ENCODE assay signal across 9 cellular contexts in the genomic region with DNA sequence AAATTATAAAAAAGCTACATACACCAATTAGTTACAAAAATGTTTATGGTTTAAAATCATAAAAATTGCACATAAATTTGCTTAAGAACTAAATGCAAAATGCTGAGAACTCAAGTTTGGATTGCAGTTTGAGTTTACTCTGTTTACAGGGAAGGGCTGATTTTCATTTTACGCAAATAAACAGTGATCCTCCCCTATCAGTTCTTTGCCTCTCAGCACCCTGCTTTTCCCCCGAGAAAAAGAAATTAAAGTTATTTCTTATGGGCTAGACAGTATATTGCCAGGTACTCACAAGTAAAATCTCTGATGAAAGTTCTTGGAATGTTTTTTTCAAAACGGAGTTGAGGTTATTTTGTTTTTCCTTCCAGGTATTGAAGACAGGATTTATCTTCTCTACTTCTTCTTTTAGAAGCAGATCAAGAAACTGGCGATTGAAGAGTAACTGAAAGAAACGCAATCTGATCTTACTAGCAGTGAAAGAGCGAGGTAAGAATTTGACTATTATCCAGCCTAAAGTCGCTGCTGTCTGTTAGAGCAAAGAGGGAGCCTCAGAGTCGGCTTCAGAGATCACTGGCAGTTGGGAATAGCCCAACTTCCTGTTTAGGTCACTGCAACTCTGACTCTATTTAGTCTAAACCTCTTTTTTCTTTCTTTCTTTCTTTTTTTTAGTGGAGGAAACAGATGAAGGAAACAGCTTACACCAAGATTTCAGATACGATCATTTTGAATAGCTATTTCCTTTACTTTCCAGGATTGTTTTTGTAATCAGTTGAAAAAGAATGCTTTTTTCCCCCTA. TPM values are rescaled to one million over a fixed set of nuclear protein-coding genes. Genes with fewer than 3 reads are reported as not detected.
DNase-seq lines count a peak whose midpoint lies in the region; ATAC-seq, FAIRE-seq and TF ChIP-seq lines count a peak whose summit lies in the region.
"Had no signal": no experiment of that assay in that cellular context is flagged by ENCODE, and none has a peak within 500 bp of the region (broad histone marks: within the 10 kb centered on the region; RNA-seq: fewer than 3 reads in every experiment).

TSS of gene TFPI (minus strand) at position 528 of the 796 bp plus-strand sequence. CDS start 50,667 bp downstream, outside the sequence.

- H3K27ac ChIP-seq in gastroesophageal sphincter, result peak within 1 kb of the TSS in 3 of 4 donors; percentile 61 to 71 (median 65)
- peak within 1 kb of the TSS in 3 of 4 donors; percentile 25 to 75 (median 72) for H3K27ac ChIP-seq in pancreas

- H3K4me3 ChIP-seq in gastroesophageal sphincter (peak within 1 kb of the TSS; percentile 50 to 59), pancreas (peak within 1 kb of the TSS; percentile 1 to 40 (median 22))

- H3K27me3 ChIP-seq in gastroesophageal sphincter, result no peaks in the 10 kb centered on the region
- no peaks in the 10 kb centered on the region for H3K27me3 ChIP-seq in pancreas

- CTCF ChIA-PET in HEK293T (lab: Yijun Ruan, JAX), result interaction anchor here (0.7 kb wide), 1 partner anchor 12 kb away, joined by 4 read pairs; no protein-coding TSS in a partner anchor

- FAIRE-seq in pancreas (lab: Jason Lieb, UNC), result peak; percentile 17

- H3K4me1 ChIP-seq in gastroesophageal sphincter, result no peaks in the 10 kb centered on the region
- peaks cover 6 to 41% (median 29%) of the 10 kb centered on the region in 3 donors for H3K4me1 ChIP-seq in pancreas

- peak; percentile 33 for DNase-seq in HEK293T (ENCODE audit: extremely low spot score)
- peak; percentile 10 for DNase-seq in UCSD-AML1 (lab: John Stamatoyannopoulos, UW; ENCODE audit: unreplicated experiment)
- DNase-seq in pancreas, result peak in 1 of 6 donors; percentile 24
- no peak for DNase-seq in cerebellar nuclear complex (lab: John Stamatoyannopoulos, UW)
- no peak for DNase-seq in activated CD8-positive, alpha-beta memory T cell treated with anti-CD3 and anti-CD28 coated beads, Interleukin-2, amount 50 U/mL, for 4 hours

- ATAC-seq in gastroesophageal sphincter (no peak), pancreas (peak; percentile 60 to 84 (median 78)), GM21786 (IDR thresholded peaks at IDR 0.05; ENCODE audit: unreplicated experiment) (no peak), HG02610 (IDR thresholded peaks at IDR 0.05; ENCODE audit: unreplicated experiment) (no peak)

- no peak for TF ChIP-seq CTCF in gastroesophageal sphincter (IDR thresholded peaks at IDR 0.05)
- no peak for TF ChIP-seq CTCF in pancreas (IDR thresholded peaks at IDR 0.05)

- TF ChIP-seq POLR2A in gastroesophageal sphincter (IDR thresholded peaks at IDR 0.05), result no peak

- WGBS in gastroesophageal sphincter (ENCODE audit: low coverage in 1 of 2), 2 donors, result 12 to 13% methylated on average over 8 to 9 of the region's 9 CpGs
- 15 to 21% methylated on average over 9 of the region's 9 CpGs for WGBS in pancreas, 2 donors

- TF ChIP-seq EP300 in gastroesophageal sphincter (IDR thresholded peaks at IDR 0.05), result no peak

- H3K9me3 ChIP-seq in gastroesophageal sphincter (no peaks in the 10 kb centered on the region), pancreas (no peaks in the 10 kb centered on the region)

- no peaks in the 10 kb centered on the region for H3K36me3 ChIP-seq in gastroesophageal sphincter
- H3K36me3 ChIP-seq in pancreas, result no peaks in the 10 kb centered on the region

- intact Hi-C loops in pancreas (cut with DNase I), result no loop called here

- POLR2A ChIA-PET in HEK293T (lab: Yijun Ruan, JAX), result no interaction called here

TF ChIP-seq in HEK293T, 16 proteins besides CTCF, POLR2A, EP300 and RAD21:
- no peak for TF ChIP-seq FOXA1 (IDR thresholded peaks at IDR 0.05)

RNA-seq across cellular contexts. Expression of gene TFPI, which starts in this region (rescaled TPM):
- 100 to 1,000 TPM in 1 of 4 donors, 10 to 100 TPM in 3; 42.6 to 141 (median 66.1) TPM for total RNA-seq in gastroesophageal sphincter
- total RNA-seq in pancreas, result 10 to 100 TPM in 5 of 6 donors, 1 to 10 TPM in 1; 7.9 to 25.8 (median 21.6) TPM
- polyA plus RNA-seq in pancreas, result 10 to 100 TPM; 11.9 to 15.4 TPM
- total RNA-seq: activated CD8-positive, alpha-beta memory T cell treated with anti-CD3 and anti-CD28 coated beads for 36 hours had no signal

Comparison
In these comparisons a context has a peak if more than half of its experiments do, and no peak if none do; other contexts are left out.
1. DNase-seq: peak in HEK293T (single experiment) and UCSD-AML1 (single experiment); none in cerebellar nuclear complex (0 of 2) and activated CD8-positive, alpha-beta memory T cell treated with anti-CD3 and anti-CD28 coated beads, Interleukin-2, amount 50 U/mL, for 4 hours (single experiment).
2. ATAC-seq: peak in pancreas (4 of 4); none in gastroesophageal sphincter (single experiment), GM21786 (single experiment) and HG02610 (single experiment).